Comparison of ENCODE assay signal across 21 cellular contexts in genomic region chr5:37873988-37874387, GRCh38. TPM values are rescaled to one million over a fixed set of nuclear protein-coding genes. Genes with fewer than 3 reads are reported as not detected.
DNase-seq lines count a peak whose midpoint lies in the region; ATAC-seq and TF ChIP-seq lines count a peak whose summit lies in the region.
"Had no signal": no experiment of that assay in that cellular context is flagged by ENCODE, and none has a peak within 500 bp of the region (broad histone marks: within the 10 kb centered on the region; RNA-seq: fewer than 3 reads in every experiment).

No MANE protein-coding gene starts in this region.

- TF ChIP-seq CTCF in GM12865 (IDR thresholded peaks at IDR 0.05; ENCODE audit: insufficient read depth, low read depth, low read length, missing control alignments) = no peak
- TF ChIP-seq CTCF in progenitor cell of endocrine pancreas (IDR thresholded peaks at IDR 0.05; ENCODE audit: unreplicated experiment) = no peak
- TF ChIP-seq CTCF in chondrocyte (IDR thresholded peaks at IDR 0.05) = no peak

- no peaks in the 10 kb centered on the region for H3K4me1 Mint-ChIP-seq in activated CD8-positive, alpha-beta memory T cell treated with anti-CD3 and anti-CD28 coated beads, Interleukin-2, amount 10 ng/mL, durations not matched to agents 7 days and 5 days
- H3K4me1 Mint-ChIP-seq in progenitor cell of endocrine pancreas (ENCODE audit: low read depth) (no peaks in the 10 kb centered on the region), chondrocyte (ENCODE audit: low read depth) (peaks cover 5% of the 10 kb centered on the region)
- H3K4me1 Mint-ChIP-seq: CD14-positive monocyte; CD4-positive, alpha-beta memory T cell had no signal

- no peak overlapping the region for H3K4me3 Mint-ChIP-seq in activated CD8-positive, alpha-beta memory T cell treated with anti-CD3 and anti-CD28 coated beads, Interleukin-2, amount 10 ng/mL, durations not matched to agents 7 days and 5 days
- H3K4me3 Mint-ChIP-seq in progenitor cell of endocrine pancreas (ENCODE audit: low read depth) (no peak overlapping the region), chondrocyte (ENCODE audit: unreplicated experiment) (no peak overlapping the region)
- H3K4me3 Mint-ChIP-seq: CD14-positive monocyte, GM23338 had no signal

- H3K36me3 Mint-ChIP-seq in activated CD8-positive, alpha-beta memory T cell treated with anti-CD3 and anti-CD28 coated beads, Interleukin-2, amount 10 ng/mL, durations not matched to agents 7 days and 5 days = no peaks in the 10 kb centered on the region
- H3K36me3 Mint-ChIP-seq in progenitor cell of endocrine pancreas (ENCODE audit: insufficient read depth) = no peaks in the 10 kb centered on the region
- H3K36me3 Mint-ChIP-seq in chondrocyte (ENCODE audit: low read depth) = no peaks in the 10 kb centered on the region
- H3K36me3 Mint-ChIP-seq: CD14-positive monocyte; CD4-positive, alpha-beta memory T cell had no signal

- ATAC-seq in GM21526 (IDR thresholded peaks at IDR 0.05; ENCODE audit: low FRiP score, unreplicated experiment) = peak; percentile 56
- ATAC-seq in HG02885 (IDR thresholded peaks at IDR 0.05; ENCODE audit: poor library complexity, unreplicated experiment) = peak; percentile 60
- ATAC-seq in activated CD8-positive, alpha-beta memory T cell treated with anti-CD3 and anti-CD28 coated beads, Interleukin-2, amount 10 ng/mL, durations not matched to agents 7 days and 5 days = no peak
- ATAC-seq: GM23338, HCT116, HepG2 had no signal

- DNase-seq in GM12865 (ENCODE audit: low read depth) = peak; percentile 63
- peak; percentile 32 for DNase-seq in RPMI8226
- DNase-seq in activated CD8-positive, alpha-beta memory T cell treated with anti-CD3 and anti-CD28 coated beads, Interleukin-2, amount 10 ng/mL, durations not matched to agents 7 days and 5 days = no peak
- DNase-seq in progenitor cell of endocrine pancreas (ENCODE audit: low spot score, unreplicated experiment) = no peak
- DNase-seq in T-helper 1 cell = no peak
- DNase-seq in chondrocyte (ENCODE audit: low spot score) = no peak
- DNase-seq: 8988T; CD4-positive, alpha-beta memory T cell; DMS153; DMS79; GDM1; H7; HFFc6; KG1 had no signal

- H3K9me3 Mint-ChIP-seq in activated CD8-positive, alpha-beta memory T cell treated with anti-CD3 and anti-CD28 coated beads, Interleukin-2, amount 10 ng/mL, durations not matched to agents 7 days and 5 days (ENCODE audit: low read depth) = no peaks in the 10 kb centered on the region
- H3K9me3 Mint-ChIP-seq in progenitor cell of endocrine pancreas (ENCODE audit: low read depth) (no peaks in the 10 kb centered on the region), chondrocyte (ENCODE audit: low read depth) (no peaks in the 10 kb centered on the region)
- H3K9me3 Mint-ChIP-seq: GM23338, HFFc6 had no signal

- H3K27me3 Mint-ChIP-seq in activated CD8-positive, alpha-beta memory T cell treated with anti-CD3 and anti-CD28 coated beads, Interleukin-2, amount 10 ng/mL, durations not matched to agents 7 days and 5 days = peaks cover 3% of the 10 kb centered on the region
- H3K27me3 Mint-ChIP-seq in progenitor cell of endocrine pancreas (peaks cover under 1% of the 10 kb centered on the region), chondrocyte (ENCODE audit: low read depth) (peaks cover 19% of the 10 kb centered on the region)
- H3K27me3 Mint-ChIP-seq: CD4-positive, alpha-beta memory T cell had no signal

- H3K4me3 ChIP-seq in GM12865 (ENCODE audit: low read depth, low read length) = no peak overlapping the region
- H3K4me3 ChIP-seq: BLaER1, GM23338 had no signal

- H3K27ac Mint-ChIP-seq in activated CD8-positive, alpha-beta memory T cell treated with anti-CD3 and anti-CD28 coated beads, Interleukin-2, amount 10 ng/mL, durations not matched to agents 7 days and 5 days = no peak overlapping the region
- H3K27ac Mint-ChIP-seq in progenitor cell of endocrine pancreas (no peak overlapping the region), chondrocyte (ENCODE audit: unreplicated experiment) (no peak overlapping the region)
- H3K27ac Mint-ChIP-seq: CD14-positive monocyte; CD4-positive, alpha-beta memory T cell; GM23338 had no signal

- CTCF ChIA-PET in activated CD8-positive, alpha-beta memory T cell treated with anti-CD3 and anti-CD28 coated beads, Interleukin-2, amount 10 ng/mL, durations not matched to agents 7 days and 5 days (lab: Charles Lee) = no interaction called here

RNA-seq across cellular contexts. Expression of gene GDNF, which starts 34.1 kb away (rescaled TPM):
- not detected for total RNA-seq in activated CD8-positive, alpha-beta memory T cell treated with anti-CD3 and anti-CD28 coated beads, Interleukin-2, amount 10 ng/mL, durations not matched to agents 7 days and 5 days
- total RNA-seq in progenitor cell of endocrine pancreas = 0.47 and 0.57 TPM in 2 replicates
- total RNA-seq in chondrocyte = 0.39 to 1.1 TPM (median 0.69 TPM) in 3 replicates
- total RNA-seq: CD4-positive, alpha-beta memory T cell had no signal

Comparison
In these comparisons a context has a peak if more than half of its experiments do, and no peak if none do; other contexts are left out.
1. DNase-seq: peak in GM12865 (single experiment) and RPMI8226 (single experiment); none in activated CD8-positive, alpha-beta memory T cell treated with anti-CD3 and anti-CD28 coated beads, Interleukin-2, amount 10 ng/mL, durations not matched to agents 7 days and 5 days (single experiment), progenitor cell of endocrine pancreas (single experiment), T-helper 1 cell (0 of 5) and chondrocyte (single experiment).